In genomic region chrX:50858548-50858947, GRCh38 we compare ENCODE assay signal across 36 cellular contexts. TPM values are rescaled to one million over a fixed set of nuclear protein-coding genes. Genes with fewer than 3 reads are reported as not detected.
"Had no signal": no experiment of that assay in that cellular context is flagged by ENCODE, and none has a peak within 500 bp of the region (broad histone marks: within the 10 kb centered on the region; RNA-seq: fewer than 3 reads in every experiment).

No MANE protein-coding gene starts in this region.

- H3K4me1 ChIP-seq: adrenal gland, body of pancreas, breast epithelium had no signal

- H3K9me3 ChIP-seq: adrenal gland, body of pancreas, breast epithelium had no signal

- H3K27me3 ChIP-seq: body of pancreas, brain microvascular endothelial cell had no signal

- H3K27ac ChIP-seq: adrenal gland, body of pancreas, brain microvascular endothelial cell, breast epithelium, VCaP had no signal

- H3K36me3 ChIP-seq: adrenal gland, brain microvascular endothelial cell, breast epithelium had no signal

- ATAC-seq: activated CD8-positive, alpha-beta T cell treated with anti-CD3 and anti-CD28 coated beads for 36 hours; activated naive CD4-positive, alpha-beta T cell treated with anti-CD3 and anti-CD28 coated beads, Interleukin-2, amount 50 U/mL, for 72 hours; activated T-cell treated with anti-CD3 and anti-CD28 coated beads, Interleukin-2, amount 50 U/mL, for 4 hours; activated T-cell treated with anti-CD3 and anti-CD28 coated beads, Interleukin-2, amount 50 U/mL, for 72 hours; activated T-helper 17 cell treated with anti-CD3 and anti-CD28 coated beads, Interleukin-2, amount 50 U/mL, for 72 hours; body of pancreas had no signal

- H3K4me3 ChIP-seq: adrenal gland, body of pancreas, breast epithelium had no signal

- DNase-seq: activated B cell treated with CpG ODN at 0.5 μM for 24 hours; activated CD4-positive, alpha-beta memory T cell treated with anti-CD3 and anti-CD28 coated beads for 36 hours; activated CD4-positive, alpha-beta T cell treated with anti-CD3 and anti-CD28 coated beads for 4 hours; activated CD4-positive, alpha-beta T cell treated with anti-CD3 and anti-CD28 coated beads, Interleukin-2, amount 10 ng/mL, durations not matched to agents 24 days and 14 days; activated CD4-positive, alpha-beta T cell treated with anti-CD3 and anti-CD28 coated beads, Interleukin-2, amount 50 U/mL, for 1 hour; activated CD4-positive, alpha-beta T cell treated with anti-CD3 and anti-CD28 coated beads, Interleukin-2, amount 50 U/mL, for 4 hours; activated CD4-positive, CD25-positive, alpha-beta regulatory T cell treated with anti-CD3 and anti-CD28 coated beads, Interleukin-2, amount 50 U/mL, for 72 hours; activated CD8-positive, alpha-beta memory T cell treated with anti-CD3 and anti-CD28 coated beads, Interleukin-2, amount 50 U/mL, for 4 hours; activated CD8-positive, alpha-beta T cell treated with anti-CD3 and anti-CD28 coated beads for 36 hours; activated effector memory CD4-positive, alpha-beta T cell treated with anti-CD3 and anti-CD28 coated beads, Interleukin-2, amount 50 U/mL, for 16 hours; activated gamma-delta T cell treated with Interleukin-2 at 50 U/mL for 16 hours; activated naive CD4-positive, alpha-beta T cell; activated naive CD4-positive, alpha-beta T cell treated with anti-CD3 and anti-CD28 coated beads for 36 hours; activated naive CD4-positive, alpha-beta T cell treated with anti-CD3 and anti-CD28 coated beads, Interleukin-2, amount 50 U/mL, for 16 hours; activated naive CD8-positive, alpha-beta T cell treated with anti-CD3 and anti-CD28 coated beads for 36 hours; activated T-cell treated with anti-CD3 and anti-CD28 coated beads for 4 hours; activated T-cell treated with anti-CD3 and anti-CD28 coated beads, Interleukin-2, amount 50 U/mL, for 1 hour; activated T-cell treated with anti-CD3 and anti-CD28 coated beads, Interleukin-2, amount 50 U/mL, for 4 hours; activated T-cell treated with anti-CD3 and anti-CD28 coated beads, Interleukin-2, amount 50 U/mL, for 72 hours; adrenal gland; amniotic stem cell; aorta; body of pancreas; brain microvascular endothelial cell; central memory CD4-positive, alpha-beta T cell; T-helper 2 cell; T-helper 9 cell had no signal

RNA-seq across cellular contexts. Expression of gene SHROOM4, which starts 44.6 kb away (rescaled TPM):
- total RNA-seq: activated B cell treated with CpG ODN at 0.5 μM for 24 hours; activated CD4-positive, alpha-beta memory T cell treated with anti-CD3 and anti-CD28 coated beads for 36 hours; activated CD4-positive, alpha-beta T cell treated with anti-CD3 and anti-CD28 coated beads, Interleukin-2, amount 10 ng/mL, durations not matched to agents 24 days and 14 days; activated CD8-positive, alpha-beta memory T cell treated with anti-CD3 and anti-CD28 coated beads for 36 hours; activated CD8-positive, alpha-beta T cell treated with anti-CD3 and anti-CD28 coated beads for 36 hours; activated naive CD4-positive, alpha-beta T cell treated with anti-CD3 and anti-CD28 coated beads for 36 hours; activated naive CD4-positive, alpha-beta T cell treated with anti-CD3 and anti-CD28 coated beads, Interleukin-2, amount 50 U/mL, for 72 hours; activated naive CD8-positive, alpha-beta T cell treated with anti-CD3 and anti-CD28 coated beads for 36 hours; activated T-cell treated with anti-CD3 and anti-CD28 coated beads, Interleukin-2, amount 50 U/mL, for 4 hours; activated T-cell treated with anti-CD3 and anti-CD28 coated beads, Interleukin-2, amount 50 U/mL, for 72 hours; activated T-helper 1 cell treated with anti-CD3 and anti-CD28 coated beads, Interleukin-12 subunit alpha, Interleukin-12 subunit beta, Interleukin-2, Interleukin-4 antibody, amounts not matched to agents 30 ng/mL and 10 ng/mL and 1 ng/mL, durations not matched to agents 14 hours and 24 hours and 36 hours; activated T-helper 17 cell treated with anti-CD3 and anti-CD28 coated beads, Interleukin-2, amount 50 U/mL, for 72 hours had no signal

RNA-seq across cellular contexts. Expression of gene BMP15, which starts 52.0 kb away (rescaled TPM):
- total RNA-seq: activated B cell treated with CpG ODN at 0.5 μM for 24 hours; activated CD4-positive, alpha-beta memory T cell treated with anti-CD3 and anti-CD28 coated beads for 36 hours; activated CD4-positive, alpha-beta T cell treated with anti-CD3 and anti-CD28 coated beads, Interleukin-2, amount 10 ng/mL, durations not matched to agents 24 days and 14 days; activated CD8-positive, alpha-beta memory T cell treated with anti-CD3 and anti-CD28 coated beads for 36 hours; activated CD8-positive, alpha-beta T cell treated with anti-CD3 and anti-CD28 coated beads for 36 hours; activated naive CD4-positive, alpha-beta T cell treated with anti-CD3 and anti-CD28 coated beads for 36 hours; activated naive CD4-positive, alpha-beta T cell treated with anti-CD3 and anti-CD28 coated beads, Interleukin-2, amount 50 U/mL, for 72 hours; activated naive CD8-positive, alpha-beta T cell treated with anti-CD3 and anti-CD28 coated beads for 36 hours; activated T-cell treated with anti-CD3 and anti-CD28 coated beads, Interleukin-2, amount 50 U/mL, for 4 hours; activated T-cell treated with anti-CD3 and anti-CD28 coated beads, Interleukin-2, amount 50 U/mL, for 72 hours; activated T-helper 1 cell treated with anti-CD3 and anti-CD28 coated beads, Interleukin-12 subunit alpha, Interleukin-12 subunit beta, Interleukin-2, Interleukin-4 antibody, amounts not matched to agents 30 ng/mL and 10 ng/mL and 1 ng/mL, durations not matched to agents 14 hours and 24 hours and 36 hours; activated T-helper 17 cell treated with anti-CD3 and anti-CD28 coated beads, Interleukin-2, amount 50 U/mL, for 72 hours; adrenal gland; aorta; astrocyte; body of pancreas; breast epithelium; cardiac septum; cerebellum had no signal
- polyA plus RNA-seq: adrenal gland, aorta had no signal
